ENCODE assay signal across 18 cellular contexts in the genomic region with DNA sequence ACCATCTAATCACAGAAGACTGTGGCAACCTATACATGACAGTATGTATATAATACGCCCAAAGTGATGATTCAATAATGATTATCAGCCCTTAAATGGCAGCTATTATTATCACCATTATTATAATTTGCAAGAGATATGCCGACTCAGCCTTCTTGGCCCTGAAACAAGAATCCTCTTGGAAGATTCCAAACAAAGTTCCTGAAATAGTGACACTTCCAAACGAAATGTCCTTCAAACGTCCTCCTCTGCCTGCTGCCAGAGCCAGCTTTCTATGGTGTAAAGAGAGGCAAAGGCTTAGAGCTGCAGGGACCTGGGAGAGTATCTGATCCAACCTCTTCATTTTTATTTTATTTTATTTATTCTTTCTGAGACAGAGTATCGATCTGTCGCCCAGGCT. TPM values are rescaled to one million over a fixed set of nuclear protein-coding genes. Genes with fewer than 3 reads are reported as not detected.
"Had no signal": no experiment of that assay in that cellular context is flagged by ENCODE, and none has a peak within 500 bp of the region (broad histone marks: within the 10 kb centered on the region; RNA-seq: fewer than 3 reads in every experiment).

No MANE protein-coding gene starts in this region.

- H3K4me3 ChIP-seq: esophagus squamous epithelium, left lung, lung, neural progenitor cell, ovary had no signal

- H3K4me1 ChIP-seq: esophagus squamous epithelium, left lung had no signal

- DNase-seq: cerebellar nuclear complex; effector memory CD8-positive, alpha-beta T cell; esophagus squamous epithelium; foreskin fibroblast; hippocampal formation; left lung; mesenchymal stem cell; midbrain; nucleus accumbens; ovary; small intestine; stimulated activated CD4-positive, alpha-beta T cell treated with anti-CD3 and anti-CD28 coated beads, Interleukin-12 subunit alpha, Interleukin-12 subunit beta, amount 100 ng/mL, for 4 hours; stimulated activated naive CD4-positive, alpha-beta T cell treated with Interleukin-2 at 50 U/mL for 16 hours had no signal

- ATAC-seq: effector memory CD8-positive, alpha-beta T cell; natural killer cell treated with Interleukin-12 subunit alpha and Interleukin-12 subunit beta and Interleukin-15 and Interleukin-18, amount 100 ng/mL, for 72 hours; sciatic nerve had no signal

- H3K27ac ChIP-seq: esophagus squamous epithelium, left lung, neural progenitor cell, ovary had no signal

- H3K27me3 ChIP-seq: left lung, neural progenitor cell, ovary had no signal

- H3K36me3 ChIP-seq: esophagus squamous epithelium, left lung, neural progenitor cell, ovary had no signal

- H3K9ac ChIP-seq: neural progenitor cell had no signal

- H3K9me3 ChIP-seq: esophagus squamous epithelium, left lung, ovary had no signal

RNA-seq across cellular contexts. Expression of a gene that starts 36.0 kb away (rescaled TPM):
- total RNA-seq: epithelial cell of proximal tubule; lung; natural killer cell treated with Interleukin-12 subunit alpha and Interleukin-12 subunit beta and Interleukin-15 and Interleukin-18, amount 100 ng/mL, for 72 hours; sciatic nerve had no signal
